8 cellular contexts compared by ENCODE assay signal in genomic region chr1:26234644-26235384, GRCh38. TPM values are rescaled to one million over a fixed set of nuclear protein-coding genes. Genes with fewer than 3 reads are reported as not detected.
A peak's percentile ranks its signal among the peaks of the same experiment; 100 is the strongest.
DNase-seq lines count a peak whose midpoint lies in the region; ATAC-seq and TF ChIP-seq lines count a peak whose summit lies in the region.

No MANE protein-coding gene starts in this region.

- H3K4me3 Mint-ChIP-seq in central memory CD8-positive, alpha-beta T cell: peak overlapping the region; percentile 94

- H3F3A ChIP-seq in DOHH2 (ENCODE audit: control insufficient read depth, insufficient read depth) (0 out of 2 replicates have a peak, but pooled peaks cover 2% of the 10 kb centered on the region), GM23248 (ENCODE audit: insufficient read depth) (peaks cover 9% of the 10 kb centered on the region; the same call in 1 of the 2 replicates), PC-9 (ENCODE audit: insufficient read depth, low read depth) (no peaks in the 10 kb centered on the region)

- no peaks in the 10 kb centered on the region for H3K27me3 Mint-ChIP-seq in central memory CD8-positive, alpha-beta T cell

- POLR2A ChIA-PET in PC-9 (lab: Charles Lee; ENCODE audit: unreplicated experiment): interaction anchor here (0.5 to 0.7 kb wide), 7 partner anchors 45 to 1867 kb away, joined by 3 to 8 read pairs (median 5); partner anchors contain the start of gene CATSPER4

- H3K9me3 ChIP-seq in DOHH2 (ENCODE audit: control insufficient read depth, insufficient read depth, low read length) (no peaks in the 10 kb centered on the region), GM23248 (ENCODE audit: low read depth) (no peaks in the 10 kb centered on the region), PC-9 (ENCODE audit: insufficient read depth, low read depth) (no peaks in the 10 kb centered on the region), thoracic aorta (no peaks in the 10 kb centered on the region)

- peak overlapping the region; percentile 86 for H3K4me3 ChIP-seq in DOHH2 (ENCODE audit: low read length)
- peak overlapping the region; percentile 94 for H3K4me3 ChIP-seq in GM23248
- peak overlapping the region; percentile 84 for H3K4me3 ChIP-seq in PC-9
- peak overlapping the region; percentile 48 for H3K4me3 ChIP-seq in lower leg skin (ENCODE audit: low read depth, poor library complexity, severe bottlenecking)
- H3K4me3 ChIP-seq in thoracic aorta: peak overlapping the region; percentile 98

- H3K4me2 ChIP-seq in DOHH2 (ENCODE audit: low read length) (peak overlapping the region; percentile 74), GM23248 (ENCODE audit: unreplicated experiment) (peak overlapping the region; percentile 92), PC-9 (peak overlapping the region; percentile 85)

- H3K9me3 Mint-ChIP-seq in central memory CD8-positive, alpha-beta T cell: no peaks in the 10 kb centered on the region

- TF ChIP-seq CTCF in DOHH2 (IDR thresholded peaks at IDR 0.05; ENCODE audit: low read depth, low read length, poor library complexity, severe bottlenecking) (peak; percentile 43), PC-9 (conservative IDR thresholded peaks at IDR 0.05) (no peak; the same call in 1 of the 2 replicates), lower leg skin (IDR thresholded peaks at IDR 0.05) (no peak), thoracic aorta (IDR thresholded peaks at IDR 0.05) (no peak)

- peaks cover 36% of the 10 kb centered on the region for H3K4me1 Mint-ChIP-seq in central memory CD8-positive, alpha-beta T cell

- DNase-seq in GM23248: peak; percentile 44
- DNase-seq in PC-9: no peak
- no peak for DNase-seq in central memory CD8-positive, alpha-beta T cell (ENCODE audit: low spot score in 2 of 2)
- no peak for DNase-seq in lower leg skin (ENCODE audit: low spot score in 2 of 2)
- DNase-seq in thoracic aorta (ENCODE audit: low spot score): no peak

- H3K27me3 ChIP-seq in DOHH2 (ENCODE audit: control insufficient read depth, low read length) (no peaks in the 10 kb centered on the region), GM23248 (replicated peaks; ENCODE audit: insufficient read depth) (no peaks in the 10 kb centered on the region), PC-9 (ENCODE audit: insufficient read depth, low read depth) (no peaks in the 10 kb centered on the region), thoracic aorta (replicated peaks; ENCODE audit: insufficient read depth) (no peaks in the 10 kb centered on the region)

- H3K9ac ChIP-seq in GM23248: peak overlapping the region; percentile 80

- H3K9me2 ChIP-seq in DOHH2 (replicated peaks; ENCODE audit: control insufficient read depth, low read length): no peaks in the 10 kb centered on the region
- no peaks in the 10 kb centered on the region for H3K9me2 ChIP-seq in GM23248 (ENCODE audit: insufficient read depth)
- no peaks in the 10 kb centered on the region for H3K9me2 ChIP-seq in PC-9 (ENCODE audit: insufficient read depth)

- intact Hi-C loops in PC-9 (cut with micrococcal nuclease; ENCODE audit: unreplicated experiment) (loop anchor here (1.0 to 5.0 kb wide), 4 partner anchors 42 to 199 kb away; partner anchors contain the start of gene CNKSR1), lower leg skin (cut with DNase I; ENCODE audit: low total_unique reads) (no loop called here)

- TF ChIP-seq POLR2A in lower leg skin (IDR thresholded peaks at IDR 0.05): no peak

- peaks cover 9% of the 10 kb centered on the region for H3K36me3 Mint-ChIP-seq in central memory CD8-positive, alpha-beta T cell (ENCODE audit: insufficient read depth)

- no peak for ATAC-seq in central memory CD8-positive, alpha-beta T cell (replicated peaks; ENCODE audit: extremely low read depth, poor library complexity, severe bottlenecking)
- ATAC-seq in thoracic aorta (ENCODE audit: insufficient number of reproducible peaks, low FRiP score, low read depth) (no peak), HG02763 (IDR thresholded peaks at IDR 0.05; ENCODE audit: unreplicated experiment) (no peak), HG03095 (IDR thresholded peaks at IDR 0.05; ENCODE audit: unreplicated experiment) (no peak)

- peaks cover 15% of the 10 kb centered on the region for H4K20me1 ChIP-seq in DOHH2 (ENCODE audit: control insufficient read depth, insufficient read depth, low read depth, low read length)
- H4K20me1 ChIP-seq in GM23248 (ENCODE audit: insufficient read depth): no peaks in the 10 kb centered on the region
- no peaks in the 10 kb centered on the region for H4K20me1 ChIP-seq in PC-9 (ENCODE audit: insufficient read depth)

- CTCF ChIA-PET in PC-9 (lab: Charles Lee): interaction anchor here (0.6 to 1.9 kb wide), 5 partner anchors 57 to 1413 kb away, joined by 3 to 7 read pairs (median 3); partner anchors contain the start of genes CNKSR1 and ZNF593

- H3K27ac Mint-ChIP-seq in central memory CD8-positive, alpha-beta T cell (ENCODE audit: low read depth): peak overlapping the region; percentile 88

- in situ Hi-C loops in GM23248 (cut with MboI): no loop called here

- BruUV-seq in PC-9 (replicated peaks; lab: Mats Ljungman, UMichigan): no TSS peak

- WGBS in GM23248 (ENCODE audit: low coverage in 1 of 2, low lambda C conversion rate in 2 of 2, missing lambda C conversion rate in 2 of 2), 2 experiments: 4 to 5% methylated on average over 30 of the region's 30 CpGs
- 2 to 3% methylated on average over 30 of the region's 30 CpGs for WGBS in lower leg skin, 2 donors

- H2AFZ ChIP-seq in GM23248: peak overlapping the region; percentile 96
- peak overlapping the region; percentile 84 for H2AFZ ChIP-seq in PC-9

- H3K79me2 ChIP-seq in DOHH2 (ENCODE audit: control insufficient read depth, low read length) (peaks cover 58% of the 10 kb centered on the region), GM23248 (ENCODE audit: insufficient read depth) (peaks cover 50% of the 10 kb centered on the region), PC-9 (ENCODE audit: low read depth) (peaks cover 55% of the 10 kb centered on the region)

- H3K36me3 ChIP-seq in DOHH2 (ENCODE audit: control insufficient read depth, low read length): peaks cover 36% of the 10 kb centered on the region
- no peaks in the 10 kb centered on the region for H3K36me3 ChIP-seq in GM23248 (ENCODE audit: low read depth)
- peaks cover 10% of the 10 kb centered on the region; the same call in 1 of the 2 replicates for H3K36me3 ChIP-seq in PC-9 (ENCODE audit: low read depth)
- H3K36me3 ChIP-seq in thoracic aorta: no peaks in the 10 kb centered on the region

- H3K27ac ChIP-seq in DOHH2 (ENCODE audit: low read depth, low read length): peak overlapping the region; percentile 41
- peak overlapping the region; percentile 67 for H3K27ac ChIP-seq in GM23248
- 0 out of 2 replicates have a peak overlapping the region, but pooled peaks have one; percentile 16 for H3K27ac ChIP-seq in PC-9
- H3K27ac ChIP-seq in thoracic aorta: peak overlapping the region; percentile 81 to 83

- H3K4me1 ChIP-seq in DOHH2 (ENCODE audit: control insufficient read depth, low read length) (peaks cover 33% of the 10 kb centered on the region), GM23248 (ENCODE audit: insufficient read depth) (peaks cover 11% of the 10 kb centered on the region), PC-9 (replicated peaks; ENCODE audit: insufficient read depth) (peaks cover 31% of the 10 kb centered on the region), thoracic aorta (ENCODE audit: control insufficient read depth in 1 of 2, low read depth in 2 of 2) (peaks cover 3 to 10% of the 10 kb centered on the region in 2 donors)

RNA-seq across cellular contexts. Expression of gene CEP85, which starts 0.8 kb away (rescaled TPM):
- 6.2 TPM in 2 replicates for total RNA-seq in GM23248 (2014; rRNA removed; shearing (Covaris generic))
- polyA plus RNA-seq in GM23248 (2016; fragmentation: Nextera tagmentation; extraction: Ambion mirVana): 4.6 and 5.0 TPM in 2 replicates
- total RNA-seq in PC-9 (2021): 34.0 and 42.5 TPM in 2 replicates
- total RNA-seq in lower leg skin: 10 to 100 TPM; 13.0 to 17.2 (median 14.1) TPM
- 1 to 10 TPM; 2.8 to 4.0 TPM for total RNA-seq in thoracic aorta

RNA-seq across cellular contexts. Expression of gene CATSPER4, which starts 44.4 kb away (rescaled TPM):
- total RNA-seq in GM23248 (2014; rRNA removed; shearing (Covaris generic)): not detected in 2 replicates
- not detected in 2 replicates for polyA plus RNA-seq in GM23248 (2016; fragmentation: Nextera tagmentation; extraction: Ambion mirVana)
- total RNA-seq in PC-9 (2021) (0.24 TPM in 1 of 2 replicates, not detected in the other), lower leg skin (not detected), thoracic aorta (not detected)

RNA-seq across cellular contexts. Expression of gene SH3BGRL3, which starts 45.1 kb away (rescaled TPM):
- total RNA-seq in GM23248 (2014; rRNA removed; shearing (Covaris generic)): 212 and 240 TPM in 2 replicates
- polyA plus RNA-seq in GM23248 (2016; fragmentation: Nextera tagmentation; extraction: Ambion mirVana): 2,795 and 2,825 TPM in 2 replicates
- total RNA-seq in PC-9 (2021) (168 and 206 TPM in 2 replicates), lower leg skin (10 to 100 TPM; 74.8 to 97.1 (median 78.3) TPM), thoracic aorta (100 to 1,000 TPM in 1 of 2 donors, 10 to 100 TPM in 1; 79.2 to 137 TPM)

RNA-seq across cellular contexts. Expression of gene CNKSR1, which starts 57.5 kb away (rescaled TPM):
- 0.51 TPM in 1 of 2 replicates, not detected in the other for total RNA-seq in GM23248 (2014; rRNA removed; shearing (Covaris generic))
- polyA plus RNA-seq in GM23248 (2016; fragmentation: Nextera tagmentation; extraction: Ambion mirVana): 0.10 TPM in 1 of 2 replicates, not detected in the other
- total RNA-seq in PC-9 (2021) (31.6 and 33.4 TPM in 2 replicates), lower leg skin (10 to 100 TPM; 16.8 to 71.4 (median 45.0) TPM), thoracic aorta (10 to 100 TPM in 1 of 2 donors, 1 to 10 TPM in 1; 5.8 to 17.5 TPM)

Comparison
In these comparisons a context has a peak if more than half of its experiments do, and no peak if none do; other contexts are left out.
1. H3K27ac ChIP-seq: peak in every context shown above with its lines; median percentile 82 in thoracic aorta; 67 in GM23248; 41 in DOHH2; 16 in PC-9.
2. H3K4me3 ChIP-seq: peak in every context shown above with its lines; median percentile 98 in thoracic aorta; 94 in GM23248; 86 in DOHH2; 84 in PC-9; 48 in lower leg skin.